In the genomic region with DNA sequence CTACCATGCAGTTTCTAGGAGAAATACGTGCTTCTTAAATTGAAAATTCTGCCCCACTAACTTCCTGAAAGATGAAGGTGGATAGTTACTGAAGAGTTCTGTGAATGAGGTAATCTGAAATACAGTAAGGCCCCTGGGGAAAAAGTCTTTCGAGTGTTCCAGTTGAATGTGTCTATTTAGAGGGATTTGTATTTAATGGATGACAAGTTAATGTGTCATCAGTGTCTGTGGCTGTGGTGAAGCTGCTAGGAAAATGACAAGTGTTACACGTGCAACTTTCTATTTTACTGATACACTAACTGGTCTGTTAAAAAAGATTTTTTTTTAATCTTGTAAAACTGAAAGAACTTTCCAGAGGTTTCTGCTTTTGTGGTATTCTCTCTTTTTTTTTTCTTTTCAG, we compare ENCODE assay signal across 8 cellular contexts.
DNase-seq lines count a peak whose midpoint lies in the region; ATAC-seq, FAIRE-seq and TF ChIP-seq lines count a peak whose summit lies in the region.

No MANE protein-coding gene starts in this region.

- DNase-seq in GM18507 (ENCODE audit: extremely low spot score, insufficient read length, low read depth) (peak; percentile 18), HK-2 (ENCODE audit: unreplicated experiment) (peak; percentile 21), endodermal cell (no peak), DMS79 treated with DMSO at 0.1 percent for 48 hours (lab: John Stamatoyannopoulos, UW) (no peak), substantia nigra (lab: John Stamatoyannopoulos, UW) (no peak)
- DNase-seq in activated CD4-positive, alpha-beta T cell treated with anti-CD3 and anti-CD28 coated beads, Interleukin-2, amount 50 U/mL, for 1 hour, result no peak
- no peak for DNase-seq in CD8-positive, alpha-beta T cell

- H3K4me1 ChIP-seq in endodermal cell (ENCODE audit: control insufficient read depth, insufficient read depth, low read length), result no peaks in the 10 kb centered on the region
- no peaks in the 10 kb centered on the region for H3K4me1 ChIP-seq in CD8-positive, alpha-beta T cell (ENCODE audit: insufficient read depth, low read length)

- H3K27me3 ChIP-seq in endodermal cell (ENCODE audit: control insufficient read depth, insufficient read depth, low read length, poor library complexity, severe bottlenecking), result no peaks in the 10 kb centered on the region
- no peaks in the 10 kb centered on the region for H3K27me3 ChIP-seq in CD8-positive, alpha-beta T cell (ENCODE audit: insufficient read depth, low read length)

- intact Hi-C loops in CD8-positive, alpha-beta T cell (cut with DNase I, micrococcal nuclease), result no loop called here

- no peaks in the 10 kb centered on the region for H3K36me3 ChIP-seq in endodermal cell (ENCODE audit: control insufficient read depth, insufficient read depth, low read length)
- H3K36me3 ChIP-seq in CD8-positive, alpha-beta T cell (ENCODE audit: insufficient read depth, low read length), result no peaks in the 10 kb centered on the region

- H3K4me3 Mint-ChIP-seq in endodermal cell, result no peak overlapping the region
- no peak overlapping the region for H3K4me3 Mint-ChIP-seq in CD8-positive, alpha-beta T cell

- peak overlapping the region; percentile 74 for H3K27ac Mint-ChIP-seq in endodermal cell
- no peak overlapping the region for H3K27ac Mint-ChIP-seq in CD8-positive, alpha-beta T cell

- 87% methylated on average over 3 of the region's 3 CpGs; no CpG with 5 or more reads in 1 of the 2 experiments for WGBS in endodermal cell (ENCODE audit: insufficient coverage in 1 of 2, insufficient read length in 1 of 2), 2 experiments

- peak; percentile 93 for FAIRE-seq in GM18507 (lab: Jason Lieb, UNC)

- peaks cover 3% of the 10 kb centered on the region for H3K36me3 Mint-ChIP-seq in endodermal cell (ENCODE audit: low read depth)
- no peaks in the 10 kb centered on the region for H3K36me3 Mint-ChIP-seq in CD8-positive, alpha-beta T cell

- no peak overlapping the region for H3K9ac ChIP-seq in endodermal cell (ENCODE audit: extremely low read depth, low read length, poor library complexity, severe bottlenecking)

- no peaks in the 10 kb centered on the region for H3K27me3 Mint-ChIP-seq in endodermal cell (ENCODE audit: insufficient read depth)
- H3K27me3 Mint-ChIP-seq in CD8-positive, alpha-beta T cell (ENCODE audit: low read depth), result peaks cover 2% of the 10 kb centered on the region

- no peak overlapping the region for H3K4me3 ChIP-seq in endodermal cell (ENCODE audit: low read length)
- H3K4me3 ChIP-seq in CD8-positive, alpha-beta T cell (ENCODE audit: low read depth, low read length), result no peak overlapping the region

- peaks cover 29% of the 10 kb centered on the region for H3K4me1 Mint-ChIP-seq in endodermal cell
- H3K4me1 Mint-ChIP-seq in CD8-positive, alpha-beta T cell (ENCODE audit: low read depth), result no peaks in the 10 kb centered on the region

- POLR2A ChIA-PET in CD8-positive, alpha-beta T cell (lab: Charles Lee), result no interaction called here

- CTCF ChIA-PET in CD8-positive, alpha-beta T cell (lab: Charles Lee), result no interaction called here

- peak; percentile 82 for ATAC-seq in GM21717 (IDR thresholded peaks at IDR 0.05; ENCODE audit: unreplicated experiment)
- ATAC-seq in CD8-positive, alpha-beta T cell, result no peak

- peaks cover 5% of the 10 kb centered on the region for H3K9me3 Mint-ChIP-seq in endodermal cell
- no peaks in the 10 kb centered on the region for H3K9me3 Mint-ChIP-seq in CD8-positive, alpha-beta T cell

- TF ChIP-seq CTCF in endodermal cell (conservative IDR thresholded peaks at IDR 0.05), result no peak
- no peak for TF ChIP-seq CTCF in CD8-positive, alpha-beta T cell (IDR thresholded peaks at IDR 0.05)

- no peak overlapping the region for H3K27ac ChIP-seq in endodermal cell (ENCODE audit: low read depth, low read length)
- no peak overlapping the region for H3K27ac ChIP-seq in substantia nigra (ENCODE audit: low read depth, low read length, poor library complexity, severe bottlenecking)
- H3K27ac ChIP-seq in CD8-positive, alpha-beta T cell (ENCODE audit: low read depth, low read length), result no peak overlapping the region

- H3K9me3 ChIP-seq in endodermal cell (ENCODE audit: control insufficient read depth, low read length), result no peaks in the 10 kb centered on the region
- no peaks in the 10 kb centered on the region for H3K9me3 ChIP-seq in CD8-positive, alpha-beta T cell (ENCODE audit: low read length)

Comparison
In these comparisons a context has a peak if more than half of its experiments do, and no peak if none do; other contexts are left out.
1. DNase-seq: peak in GM18507 (single experiment) and HK-2 (single experiment); none in endodermal cell (single experiment), DMS79 treated with DMSO at 0.1 percent for 48 hours (single experiment), substantia nigra (0 of 49), activated CD4-positive, alpha-beta T cell treated with anti-CD3 and anti-CD28 coated beads, Interleukin-2, amount 50 U/mL, for 1 hour (single experiment) and CD8-positive, alpha-beta T cell (0 of 7).